ENCODE assay signal across 18 cellular contexts in the genomic region with DNA sequence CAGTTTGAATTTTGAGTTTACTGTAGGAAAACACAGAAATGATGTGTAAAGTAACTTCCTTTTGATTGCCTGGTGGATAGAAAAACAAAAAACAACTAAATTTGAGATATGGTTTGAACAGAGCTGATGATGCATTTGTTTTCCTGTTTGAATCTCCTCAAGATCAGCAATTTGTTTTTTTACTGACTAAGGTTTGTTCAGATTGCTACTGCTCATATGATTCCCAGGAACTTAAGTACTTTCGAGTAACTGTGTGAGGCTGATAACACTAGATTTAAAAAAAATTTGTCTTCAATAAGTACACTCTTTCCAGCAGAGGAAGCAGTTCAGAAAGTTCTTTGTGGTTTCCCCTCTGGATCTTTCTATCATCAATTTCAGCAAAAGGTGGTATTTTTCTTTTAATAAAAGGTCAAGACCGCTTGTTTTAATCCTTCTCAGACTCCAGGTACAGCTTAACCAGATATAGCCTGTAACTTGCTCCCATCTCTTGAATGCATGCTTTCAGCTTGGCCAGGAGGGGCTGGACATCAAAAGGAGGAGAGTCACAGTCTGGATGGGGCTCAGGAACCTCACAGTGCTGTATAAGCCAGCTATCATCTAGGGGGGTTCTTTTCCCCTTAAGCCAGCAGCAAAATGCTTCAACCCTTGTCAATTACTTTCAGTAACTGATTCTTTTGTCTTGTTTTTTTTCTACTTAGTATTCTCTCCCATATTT. TPM values are rescaled to one million over a fixed set of nuclear protein-coding genes. Genes with fewer than 3 reads are reported as not detected.
DNase-seq lines count a peak whose midpoint lies in the region; ATAC-seq and TF ChIP-seq lines count a peak whose summit lies in the region.
"Had no signal": no experiment of that assay in that cellular context is flagged by ENCODE, and none has a peak within 500 bp of the region (broad histone marks: within the 10 kb centered on the region; RNA-seq: fewer than 3 reads in every experiment).

No MANE protein-coding gene starts in this region.

- POLR2A ChIA-PET in WTC11 (lab: Charles Lee), result no interaction called here

- H3K9me3 Mint-ChIP-seq in WTC11, result peaks cover 8% of the 10 kb centered on the region

- CTCF ChIA-PET in WTC11 (lab: Charles Lee), result interaction anchor here (0.6 to 1.3 kb wide), 2 partner anchors 15 to 31 kb away, joined by 3 to 4 read pairs; no protein-coding TSS in a partner anchor

- TF ChIP-seq CTCF in left ventricle myocardium inferior (IDR thresholded peaks at IDR 0.05; ENCODE audit: borderline replicate concordance) (no peak), WTC11 (IDR thresholded peaks at IDR 0.05) (no peak), spleen (IDR thresholded peaks at IDR 0.05 in 8 of 11, conservative IDR thresholded peaks at IDR 0.05 in 3 of 11) (no peak)

- no peak for DNase-seq in Right ventricle myocardium superior
- no peak for DNase-seq in left ventricle myocardium inferior
- DNase-seq in WTC11 (ENCODE audit: low spot score), result no peak
- DNase-seq in medulla oblongata (ENCODE audit: extremely low spot score), result peak; percentile 25
- DNase-seq in spleen, result no peak
- no peak for DNase-seq in NCI-H2171 (lab: John Stamatoyannopoulos, UW)
- DNase-seq: C1 segment of cervical spinal cord, GF-D8, H9, MV-4-11, NCI-H1417, NCI-H187 treated with DMSO at 0.1 percent for 48 hours, NCI-H446 treated with DMSO at 0.1 percent for 48 hours, RPMI8226, SJCRH30 had no signal

- TF ChIP-seq POLR2A in spleen (IDR thresholded peaks at IDR 0.05), result no peak

- intact Hi-C loops in Right ventricle myocardium superior (cut with DNase I), result no loop called here
- intact Hi-C loops in left ventricle myocardium inferior (cut with micrococcal nuclease), result no loop called here
- intact Hi-C loops in spleen (cut with DNase I; ENCODE audit: low total_unique reads), result no loop called here

- H3K4me1 Mint-ChIP-seq in WTC11, result no peaks in the 10 kb centered on the region

- H3K36me3 Mint-ChIP-seq in WTC11, result no peaks in the 10 kb centered on the region

- no peak overlapping the region; the same call in 1 of the 2 replicates for H3K27ac Mint-ChIP-seq in WTC11
- H3K27ac Mint-ChIP-seq: H9 had no signal

- H3K4me3 ChIP-seq in left ventricle myocardium inferior (no peak overlapping the region), spleen (no peak overlapping the region)
- H3K4me3 ChIP-seq: SJCRH30 had no signal

- ATAC-seq in Right ventricle myocardium superior (ENCODE audit: poor library complexity) (peak; percentile 27), WTC11 (peak; percentile 69; the same call in 1 of the 2 replicates), HG03196 (IDR thresholded peaks at IDR 0.05; ENCODE audit: unreplicated experiment) (no peak), GM19397 (IDR thresholded peaks at IDR 0.05; ENCODE audit: unreplicated experiment) (no peak)

- no peak overlapping the region for H3K4me3 Mint-ChIP-seq in WTC11
- H3K4me3 Mint-ChIP-seq: H9 had no signal

- H3K4me1 ChIP-seq in left ventricle myocardium inferior, result no peaks in the 10 kb centered on the region
- peaks cover 0 to 12% (median 0%) of the 10 kb centered on the region in 6 donors for H3K4me1 ChIP-seq in spleen
- H3K4me1 ChIP-seq: SJCRH30 had no signal

- H3K36me3 ChIP-seq in left ventricle myocardium inferior (no peaks in the 10 kb centered on the region), spleen (no peaks in the 10 kb centered on the region)
- H3K36me3 ChIP-seq: SJCRH30 had no signal

- H3K27ac ChIP-seq in left ventricle myocardium inferior (replicated peaks), result no peak overlapping the region
- H3K27ac ChIP-seq in spleen, result peak overlapping the region in 5 of 8 donors; percentile 18 to 69 (median 61)
- H3K27ac ChIP-seq: SJCRH30 had no signal

- WGBS in spleen, 5 donors, result 20 to 41% (median 33%) methylated on average over 2 of the region's 2 CpGs

- H3K27me3 ChIP-seq in left ventricle myocardium inferior (ENCODE audit: low read depth) (no peaks in the 10 kb centered on the region), spleen (replicated peaks in 1 of 7) (peaks cover 0 to 3% (median 0%) of the 10 kb centered on the region in 7 donors)
- H3K27me3 ChIP-seq: SJCRH30 had no signal

- H3K9me3 ChIP-seq in left ventricle myocardium inferior (replicated peaks) (peaks cover 16% of the 10 kb centered on the region), spleen (peaks cover 0 to 15% (median 10%) of the 10 kb centered on the region in 8 donors)
- H3K9me3 ChIP-seq: SJCRH30 had no signal

- no peaks in the 10 kb centered on the region for H3K27me3 Mint-ChIP-seq in WTC11 (ENCODE audit: low read depth)

TF ChIP-seq in WTC11, 78 proteins besides CTCF, POLR2A, EP300 and RAD21:
- TF ChIP-seq SOX15 (CRISPR knock-in tag; IDR thresholded peaks at IDR 0.05), result no peak
- TF ChIP-seq ZNF263 (CRISPR knock-in tag; IDR thresholded peaks at IDR 0.05; ENCODE audit: low read depth), result no peak
- TF ChIP-seq, protein P1, sequence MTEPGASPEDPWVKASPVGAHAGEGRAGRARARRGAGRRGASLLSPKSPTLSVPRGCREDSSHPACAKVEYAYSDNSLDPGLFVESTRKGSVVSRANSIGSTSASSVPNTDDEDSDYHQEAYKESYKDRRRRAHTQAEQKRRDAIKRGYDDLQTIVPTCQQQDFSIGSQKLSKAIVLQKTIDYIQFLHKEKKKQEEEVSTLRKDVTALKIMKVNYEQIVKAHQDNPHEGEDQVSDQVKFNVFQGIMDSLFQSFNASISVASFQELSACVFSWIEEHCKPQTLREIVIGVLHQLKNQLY (CRISPR knock-in tag; IDR thresholded peaks at IDR 0.05), result no peak
- TF ChIP-seq ZBTB21 (CRISPR knock-in tag; IDR thresholded peaks at IDR 0.05; ENCODE audit: borderline replicate concordance), result no peak
- TF ChIP-seq NFATC4 (CRISPR knock-in tag; IDR thresholded peaks at IDR 0.05), result no peak
- TF ChIP-seq, protein P2, sequence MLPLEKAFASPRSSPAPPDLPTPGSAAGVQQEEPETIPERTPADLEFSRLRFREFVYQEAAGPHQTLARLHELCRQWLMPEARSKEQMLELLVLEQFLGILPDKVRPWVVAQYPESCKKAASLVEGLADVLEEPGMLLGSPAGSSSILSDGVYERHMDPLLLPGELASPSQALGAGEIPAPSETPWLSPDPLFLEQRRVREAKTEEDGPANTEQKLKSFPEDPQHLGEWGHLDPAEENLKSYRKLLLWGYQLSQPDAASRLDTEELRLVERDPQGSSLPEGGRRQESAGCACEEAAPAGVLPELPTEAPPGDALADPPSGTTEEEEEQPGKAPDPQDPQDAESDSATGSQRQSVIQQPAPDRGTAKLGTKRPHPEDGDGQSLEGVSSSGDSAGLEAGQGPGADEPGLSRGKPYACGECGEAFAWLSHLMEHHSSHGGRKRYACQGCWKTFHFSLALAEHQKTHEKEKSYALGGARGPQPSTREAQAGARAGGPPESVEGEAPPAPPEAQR (CRISPR knock-in tag; IDR thresholded peaks at IDR 0.05), result no peak
- TF ChIP-seq MXD4 (CRISPR knock-in tag; IDR thresholded peaks at IDR 0.05; ENCODE audit: borderline replicate concordance), result no peak
- no peak for TF ChIP-seq ESRRA (CRISPR knock-in tag; IDR thresholded peaks at IDR 0.05; ENCODE audit: borderline replicate concordance)
- no peak for TF ChIP-seq TCF7 (CRISPR knock-in tag; IDR thresholded peaks at IDR 0.05; ENCODE audit: low read depth)
- TF ChIP-seq SMAD3 (CRISPR knock-in tag; IDR thresholded peaks at IDR 0.05; ENCODE audit: borderline replicate concordance), result no peak

RNA-seq across cellular contexts. Expression of a gene that starts 12.3 kb away (rescaled TPM):
- not detected for total RNA-seq in Right ventricle myocardium superior
- total RNA-seq in left ventricle myocardium inferior, result not detected
- total RNA-seq in WTC11 (2021), result not detected in 3 replicates
- 100 to 1,000 TPM in 1 of 7 donors, 1 to 10 TPM in 4, under 1 TPM in 1, not detected in 1; 0.95 to 128 (median 4.7) TPM for total RNA-seq in spleen
- 10 to 100 TPM in 1 of 3 donors, 1 to 10 TPM in 1, under 1 TPM in 1; 0.65 to 10.5 (median 7.2) TPM for polyA plus RNA-seq in spleen
- total RNA-seq: H9, HT1080, SJCRH30 had no signal

RNA-seq across cellular contexts. Expression of a gene that starts 34.3 kb away (rescaled TPM):
- total RNA-seq in Right ventricle myocardium superior (15.2 TPM), left ventricle myocardium inferior (13.9 TPM), WTC11 (2021) (not detected in 3 replicates), spleen (100 to 1,000 TPM in 3 of 7 donors, 10 to 100 TPM in 4; 28.2 to 130 (median 85.5) TPM)
- 10 to 100 TPM; 24.3 to 48.7 (median 26.1) TPM for polyA plus RNA-seq in spleen
- total RNA-seq: H9, HT1080, SJCRH30 had no signal

Comparison
In these comparisons a context has a peak if more than half of its experiments do, and no peak if none do; other contexts are left out.
1. ATAC-seq: peak in Right ventricle myocardium superior (single experiment) and WTC11 (single experiment); none in HG03196 (single experiment) and GM19397 (single experiment).
2. RNA of a gene that starts 34.3 kb away (total RNA-seq): 28.2 to 130 TPM in spleen, 15.2 TPM in Right ventricle myocardium superior (single experiment) and 13.9 TPM in left ventricle myocardium inferior (single experiment); not detected in WTC11; every median in the first group is over 10 times any median in the second.